Comparison of ENCODE assay signal across 16 cellular contexts in the genomic region with DNA sequence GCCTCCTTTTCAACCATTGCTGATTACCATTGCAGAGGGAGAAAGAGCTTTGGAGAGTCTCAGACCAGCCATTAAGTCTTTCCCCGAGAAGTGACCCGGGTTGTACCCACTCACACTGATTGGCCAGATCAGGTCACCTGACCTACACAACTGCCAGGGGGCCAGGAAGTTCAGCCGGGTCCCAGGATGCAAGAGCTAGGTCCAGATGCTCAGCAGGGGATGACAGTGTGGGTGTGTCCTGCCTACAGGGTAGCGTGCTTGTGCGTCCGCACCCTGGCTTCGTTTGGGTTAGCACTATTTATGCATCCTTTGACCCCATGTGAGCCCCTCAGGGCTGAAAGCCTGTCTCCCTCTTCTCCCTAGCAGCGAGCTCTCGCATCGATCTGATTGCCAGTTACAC.
"Had no signal": no experiment of that assay in that cellular context is flagged by ENCODE, and none has a peak within 500 bp of the region (broad histone marks: within the 10 kb centered on the region; RNA-seq: fewer than 3 reads in every experiment).

No MANE protein-coding gene starts in this region.

- H3K9me3 ChIP-seq: gastrocnemius medialis, ovary, tibial nerve, vagina had no signal

- H3K4me3 ChIP-seq: cardiac muscle cell, dorsolateral prefrontal cortex, gastrocnemius medialis, ovary, tibial nerve, vagina had no signal

- H3K27ac ChIP-seq: cardiac muscle cell, dorsolateral prefrontal cortex, gastrocnemius medialis, ovary, vagina had no signal

- H3K27me3 ChIP-seq: cardiac muscle cell, ovary, tibial nerve, vagina had no signal

- ATAC-seq: gastrocnemius medialis; naive thymus-derived CD4-positive, alpha-beta T cell; stimulated activated naive CD8-positive, alpha-beta T cell treated with anti-CD3 and anti-CD28 coated beads, Interleukin-15, Interleukin-2, amounts not matched to agents 100 U/mL and 50 U/mL, for 24 hours had no signal

- H3K36me3 ChIP-seq: cardiac muscle cell, gastrocnemius medialis, ovary, tibial nerve, vagina had no signal

- H3K4me1 ChIP-seq: gastrocnemius medialis, vagina had no signal

- DNase-seq: activated CD4-positive, alpha-beta memory T cell treated with anti-CD3 and anti-CD28 coated beads, Interleukin-2, amount 10 ng/mL, durations not matched to agents 7 days and 5 days; activated CD4-positive, alpha-beta T cell treated with anti-CD3 and anti-CD28 coated beads for 48 hours; activated naive CD4-positive, alpha-beta T cell treated with Interleukin-2 at 50 U/mL for 16 hours; activated naive CD8-positive, alpha-beta T cell treated with anti-CD3 and anti-CD28 coated beads, Interleukin-2, amount 10 ng/mL, durations not matched to agents 7 days and 5 days; amygdala; gastrocnemius medialis; mesenchymal stem cell; naive thymus-derived CD4-positive, alpha-beta T cell; ovary; stimulated activated naive CD8-positive, alpha-beta T cell treated with anti-CD3 and anti-CD28 coated beads, Interleukin-15, Interleukin-2, amounts not matched to agents 100 U/mL and 50 U/mL, for 24 hours; substantia nigra; T-helper 2 cell had no signal
